In the genomic region with DNA sequence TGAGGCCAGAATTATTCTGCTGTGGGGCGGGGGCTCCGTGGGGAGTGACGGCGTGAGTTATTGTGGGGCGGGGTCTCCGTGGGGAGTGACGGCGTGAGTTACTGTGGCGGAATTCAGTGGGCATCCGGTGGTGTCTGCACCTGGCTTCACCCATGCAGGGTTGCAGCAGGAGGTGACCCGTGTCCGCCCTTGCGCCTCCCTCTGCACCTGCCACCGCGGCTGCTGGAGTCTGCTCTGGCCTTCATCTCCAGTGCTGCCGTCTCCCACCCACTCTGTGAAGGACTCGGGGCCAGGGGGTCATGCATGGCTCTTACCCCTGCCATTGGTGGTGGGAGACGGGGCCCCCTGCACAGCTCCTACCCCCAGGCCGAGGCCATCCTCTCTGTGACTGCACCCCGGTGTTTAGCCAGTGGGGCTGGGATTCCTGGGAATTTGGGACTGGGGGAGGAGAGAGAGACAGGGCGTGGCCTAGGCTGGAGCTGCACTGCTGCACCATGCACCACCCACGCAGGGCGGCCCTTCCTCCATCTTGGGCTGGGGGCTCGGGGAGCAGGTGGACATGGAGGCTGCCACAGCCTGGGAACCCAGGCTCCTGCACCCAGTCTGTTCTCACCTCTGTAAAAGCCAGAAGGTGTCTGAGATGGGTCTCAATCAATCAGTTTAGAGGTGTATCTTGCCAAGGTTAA, we compare ENCODE assay signal across 21 cellular contexts. TPM values are rescaled to one million over a fixed set of nuclear protein-coding genes. Genes with fewer than 3 reads are reported as not detected.
DNase-seq lines count a peak whose midpoint lies in the region; ATAC-seq, FAIRE-seq and TF ChIP-seq lines count a peak whose summit lies in the region.
"Had no signal": no experiment of that assay in that cellular context is flagged by ENCODE, and none has a peak within 500 bp of the region (broad histone marks: within the 10 kb centered on the region; RNA-seq: fewer than 3 reads in every experiment).

No MANE protein-coding gene starts in this region.

- H3K9me3 ChIP-seq in HepG2 (ENCODE audit: low read length) (no peaks in the 10 kb centered on the region), right lobe of liver (no peaks in the 10 kb centered on the region), OCI-LY7 (ENCODE audit: low read length) (no peaks in the 10 kb centered on the region), neuronal stem cell (replicated peaks in 1 of 2; ENCODE audit: control insufficient read depth in 2 of 2, insufficient read depth in 1 of 2, low read depth in 1 of 2, low read length in 2 of 2) (no peaks in the 10 kb centered on the region), A673 (ENCODE audit: low read depth, low read length, poor library complexity, severe bottlenecking) (no peaks in the 10 kb centered on the region)
- H3K9me3 ChIP-seq: A549, Caco-2 had no signal

- no peak overlapping the region for H2BK5ac ChIP-seq in neuronal stem cell (ENCODE audit: low read length)

- H2BK15ac ChIP-seq in neuronal stem cell (ENCODE audit: low read length) = no peak overlapping the region

- no peak overlapping the region for H3K14ac ChIP-seq in neuronal stem cell (ENCODE audit: low read length)

- H4K20me1 ChIP-seq in HepG2 (ENCODE audit: insufficient read depth, low read length) = no peaks in the 10 kb centered on the region
- no peaks in the 10 kb centered on the region for H4K20me1 ChIP-seq in OCI-LY7 (ENCODE audit: insufficient read depth, low read length)

- ATAC-seq in HepG2 (no peak), right lobe of liver (no peak), HG02588 (IDR thresholded peaks at IDR 0.05; ENCODE audit: unreplicated experiment) (no peak)
- ATAC-seq: A549, GM23338 had no signal

- H3K18ac ChIP-seq in neuronal stem cell (ENCODE audit: low read length) = no peak overlapping the region

- H2BK120ac ChIP-seq in neuronal stem cell (ENCODE audit: low read depth, low read length) = peak overlapping the region; percentile 17

- 20% methylated on average over 17 of the region's 24 CpGs for WGBS in HepG2 (ENCODE audit: low lambda C conversion rate)
- 73% methylated on average over 6 of the region's 24 CpGs for WGBS in right lobe of liver (ENCODE audit: insufficient coverage, low coverage, low lambda C conversion rate, missing lambda C conversion rate)
- WGBS in neuronal stem cell (ENCODE audit: extremely low coverage in 2 of 2, insufficient read length in 2 of 2, insufficient replicate concordance in 1 of 2), 2 donors = no CpG with 5 or more reads among the region's 24 CpGs

- no peak overlapping the region for H2BK12ac ChIP-seq in neuronal stem cell (ENCODE audit: low read length)

- no peak overlapping the region for H3K4ac ChIP-seq in neuronal stem cell (ENCODE audit: low read length)

- peaks cover 38 to 74% of the 10 kb centered on the region in 2 experiments for H3K27me3 ChIP-seq in HepG2 (ENCODE audit: control insufficient read depth in 1 of 2, insufficient read depth in 2 of 2, low read length in 2 of 2)
- H3K27me3 ChIP-seq in right lobe of liver = no peaks in the 10 kb centered on the region
- peaks cover 0 to 58% (median 0%) of the 10 kb centered on the region in 3 experiments for H3K27me3 ChIP-seq in neuronal stem cell (ENCODE audit: control insufficient read depth in 3 of 3, insufficient read depth in 3 of 3, low read depth in 1 of 3, low read length in 3 of 3)
- H3K27me3 ChIP-seq in A673 (replicated peaks; ENCODE audit: insufficient read depth, low read depth, low read length, poor library complexity) = no peaks in the 10 kb centered on the region

- no peak overlapping the region for H3K4me3 ChIP-seq in HepG2 (replicated peaks in 1 of 3; ENCODE audit: insufficient read depth in 1 of 3, low read depth in 2 of 3, low read length in 3 of 3)
- no peak overlapping the region for H3K4me3 ChIP-seq in right lobe of liver
- H3K4me3 ChIP-seq in OCI-LY7 (ENCODE audit: low read depth, low read length, poor library complexity, severe bottlenecking) = no peak overlapping the region
- no peak overlapping the region for H3K4me3 ChIP-seq in neuronal stem cell (ENCODE audit: low read length in 2 of 2)
- no peak overlapping the region for H3K4me3 ChIP-seq in A673 (ENCODE audit: low read depth, low read length, poor library complexity, severe bottlenecking)
- H3K4me3 ChIP-seq: A549, GM23338 had no signal

- no peaks in the 10 kb centered on the region for H3K36me3 ChIP-seq in HepG2 (replicated peaks in 1 of 2; ENCODE audit: control insufficient read depth in 1 of 2, insufficient read depth in 2 of 2, low read length in 2 of 2)
- no peaks in the 10 kb centered on the region for H3K36me3 ChIP-seq in right lobe of liver
- H3K36me3 ChIP-seq in OCI-LY7 (ENCODE audit: insufficient read depth, low read length) = no peaks in the 10 kb centered on the region
- H3K36me3 ChIP-seq in neuronal stem cell (replicated peaks in 1 of 2; ENCODE audit: control insufficient read depth in 2 of 2, insufficient read depth in 2 of 2, low read length in 2 of 2) = no peaks in the 10 kb centered on the region
- H3K36me3 ChIP-seq in A673 (ENCODE audit: insufficient read depth, low read length, poor library complexity, severe bottlenecking) = no peaks in the 10 kb centered on the region

- H2AK5ac ChIP-seq in neuronal stem cell (ENCODE audit: low read depth, low read length) = peak overlapping the region; percentile 61

- TF ChIP-seq EP300 in HepG2 (IDR thresholded peaks at IDR 0.05; ENCODE audit: low read depth in 2 of 2, low read length in 2 of 2) (no peak), HepG2 (CRISPR knock-in tag; IDR thresholded peaks at IDR 0.05; ENCODE audit: borderline replicate concordance) (no peak)

- H2AFZ ChIP-seq in HepG2 (ENCODE audit: low read length) (no peak overlapping the region), OCI-LY7 (ENCODE audit: low read length) (no peak overlapping the region), neuronal stem cell (ENCODE audit: low read length) (no peak overlapping the region)
- H2AFZ ChIP-seq: GM23338 had no signal

- H4K8ac ChIP-seq in neuronal stem cell (ENCODE audit: low read depth, low read length) = peak overlapping the region; percentile 17

- H3K9ac ChIP-seq in HepG2 (ENCODE audit: insufficient read depth, low read depth, low read length) (no peak overlapping the region), neuronal stem cell (ENCODE audit: low read depth, low read length, poor library complexity) (peak overlapping the region; percentile 12)

- H3K9me2 ChIP-seq in OCI-LY7 (ENCODE audit: insufficient read depth, low read length) = no peaks in the 10 kb centered on the region

- CTCF ChIA-PET in HepG2 (lab: Yijun Ruan, JAX; ENCODE audit: low intra/inter-chr PET ratio, low total read pairs) = no interaction called here
- CTCF ChIA-PET in OCI-LY7 (lab: Charles Lee; ENCODE audit: unreplicated experiment) = no interaction called here
- CTCF ChIA-PET in A673 (lab: Charles Lee) = no interaction called here

- H3K23ac ChIP-seq in neuronal stem cell (ENCODE audit: low read depth, low read length, poor library complexity) = no peak overlapping the region

- TF ChIP-seq RAD21 in HepG2 (CRISPR knock-in tag; IDR thresholded peaks at IDR 0.05) = no peak

- intact Hi-C loops in HepG2 (cut with micrococcal nuclease; ENCODE audit: unreplicated experiment) (no loop called here), right lobe of liver (cut with DNase I) (loop anchor here in 1 of 2 donors (10.0 kb wide), 1 partner anchor 53 kb away; a partner anchor contains a TSS), OCI-LY7 (cut with micrococcal nuclease; ENCODE audit: unreplicated experiment) (no loop called here), A673 (cut with micrococcal nuclease; ENCODE audit: unreplicated experiment) (no loop called here)

- H3K79me2 ChIP-seq in HepG2 (ENCODE audit: insufficient read depth, low read length) (no peaks in the 10 kb centered on the region), OCI-LY7 (ENCODE audit: insufficient read depth, low read depth, low read length) (no peaks in the 10 kb centered on the region)

- H3K4me2 ChIP-seq in HepG2 (ENCODE audit: low read depth, low read length) (no peak overlapping the region), OCI-LY7 (ENCODE audit: low read length) (no peak overlapping the region), neuronal stem cell (ENCODE audit: insufficient read depth, low read length, poor library complexity, severe bottlenecking) (no peak overlapping the region)
- H3K4me2 ChIP-seq: A549, GM23338 had no signal

- in situ Hi-C loops in HepG2 (cut with HindIII; ENCODE audit: extremely low pct_ligation_motif_present, low pct_unique_long_range_greater_than_20kb) = no loop called here

- H3K79me1 ChIP-seq in neuronal stem cell (ENCODE audit: low read depth, low read length) = peaks cover 2% of the 10 kb centered on the region

- no TSS peak for BruUV-seq in HepG2 (replicated peaks; lab: Mats Ljungman, UMichigan)
- no TSS peak for BruUV-seq in OCI-LY7 (replicated peaks; lab: Mats Ljungman, UMichigan)
- no TSS peak for BruUV-seq in A673 (replicated peaks; lab: Mats Ljungman, UMichigan)

- no peak for TF ChIP-seq POLR2A in HepG2 (IDR thresholded peaks at IDR 0.05; ENCODE audit: insufficient read depth in 1 of 2, low read depth in 2 of 2, low read length in 2 of 2)
- no peak for TF ChIP-seq POLR2A in right lobe of liver (IDR thresholded peaks at IDR 0.05)

- TF ChIP-seq CTCF in HepG2 (CRISPR knock-in tag; IDR thresholded peaks at IDR 0.05) = no peak
- TF ChIP-seq CTCF in right lobe of liver (IDR thresholded peaks at IDR 0.05) = no peak
- no peak for TF ChIP-seq CTCF in OCI-LY7 (conservative IDR thresholded peaks at IDR 0.05; ENCODE audit: low read length)
- TF ChIP-seq CTCF in A673 (conservative IDR thresholded peaks at IDR 0.05; ENCODE audit: low read depth, low read length) = no peak

- no peak overlapping the region for H3K27ac ChIP-seq in HepG2 (ENCODE audit: extremely low read length, insufficient read depth, low read length)
- no peak overlapping the region for H3K27ac ChIP-seq in right lobe of liver
- H3K27ac ChIP-seq in OCI-LY7 (ENCODE audit: low read depth, low read length, poor library complexity, severe bottlenecking) = no peak overlapping the region
- H3K27ac ChIP-seq in neuronal stem cell (replicated peaks; ENCODE audit: low read length) = no peak overlapping the region
- H3K27ac ChIP-seq in A673 (ENCODE audit: low read depth, low read length, poor library complexity, severe bottlenecking) = no peak overlapping the region
- H3K27ac ChIP-seq: 22Rv1, A549 had no signal

- H3K4me1 ChIP-seq in HepG2 (ENCODE audit: insufficient read depth, low read length) = no peaks in the 10 kb centered on the region
- no peaks in the 10 kb centered on the region for H3K4me1 ChIP-seq in right lobe of liver
- H3K4me1 ChIP-seq in OCI-LY7 (ENCODE audit: insufficient read depth, low read length, poor library complexity, severe bottlenecking) = peaks cover 4% of the 10 kb centered on the region
- H3K4me1 ChIP-seq in neuronal stem cell (ENCODE audit: control insufficient read depth in 2 of 2, insufficient read depth in 1 of 2, low read depth in 1 of 2, low read length in 2 of 2) = peaks cover 0 to 2% of the 10 kb centered on the region in 2 donors
- H3K4me1 ChIP-seq in A673 (ENCODE audit: insufficient read depth, low read length, poor library complexity, severe bottlenecking) = peaks cover 4% of the 10 kb centered on the region
- H3K4me1 ChIP-seq: A549, Caco-2 had no signal

- POLR2A ChIA-PET in HepG2 (lab: Yijun Ruan, JAX) (no interaction called here), OCI-LY7 (lab: Charles Lee) (no interaction called here), A673 (lab: Charles Lee; ENCODE audit: low non-redundant PET) (no interaction called here)

- no peak for FAIRE-seq in HepG2 (lab: Jason Lieb, UNC)
- FAIRE-seq: A549, D721Med, H54 had no signal

- DNase-seq in DMS53 (lab: John Stamatoyannopoulos, UW) = peak; percentile 46
- DNase-seq in DMS53 treated with DMSO at 0.1 percent for 48 hours (lab: John Stamatoyannopoulos, UW; ENCODE audit: unreplicated experiment) = no peak
- DNase-seq in HepG2 (ENCODE audit: low spot score) = no peak
- DNase-seq in right lobe of liver = no peak
- peak; percentile 29 for DNase-seq in OCI-LY7 (ENCODE audit: low spot score)
- DNase-seq in neuronal stem cell (ENCODE audit: low spot score) = no peak
- DNase-seq in A673 (ENCODE audit: low spot score) = no peak
- DNase-seq: C1 segment of cervical spinal cord; Caco-2; CD4-positive, CD25-positive, alpha-beta regulatory T cell; CD8-positive, alpha-beta memory T cell; GF-D8; HCEC 1CT; HFFc6 had no signal

- H4K91ac ChIP-seq in neuronal stem cell (ENCODE audit: low read depth, low read length, poor library complexity) = no peak overlapping the region

RNA-seq across cellular contexts. Expression of a gene that starts 1.2 kb away (rescaled TPM):
- total RNA-seq in HepG2 (2016; rRNA removed; fragmentation: Illumina TruSeq; extraction: Trizol) (not detected in 2 replicates), right lobe of liver (under 1 TPM in 1 of 6 experiments, not detected in 5; 0.37 TPM), OCI-LY7 (2022) (0.38 TPM in 1 of 2 replicates, not detected in the other), A673 (2021) (not detected in 2 replicates)
- not detected in 2 replicates for total RNA-seq in HepG2 (2016; cell fraction: cytosol; rRNA removed; fragmentation: Illumina TruSeq; extraction: Trizol; ENCODE audit: low read depth)
- not detected in 2 replicates for total RNA-seq in HepG2 (2016; cell fraction: insoluble cytoplasmic fraction; rRNA removed; fragmentation: Illumina TruSeq; extraction: Trizol)
- total RNA-seq in HepG2 (2016; cell fraction: membrane; rRNA removed; fragmentation: Illumina TruSeq; extraction: Trizol) = not detected in 2 replicates
- total RNA-seq in HepG2 (2016; cell fraction: nucleus; rRNA removed; fragmentation: Illumina TruSeq; extraction: Trizol) = not detected in 2 replicates
- not detected in 2 replicates for polyA plus RNA-seq in HepG2 (2011; rRNA removed)
- polyA plus RNA-seq in HepG2 (2011; cell fraction: cytosol; rRNA removed) = not detected in 2 replicates
- polyA plus RNA-seq in HepG2 (2011; cell fraction: nucleus; rRNA removed) = not detected in 2 replicates
- polyA plus RNA-seq in HepG2 (2012) = not detected in 2 replicates
- polyA plus RNA-seq in HepG2 (2016; cell fraction: cytosol; fragmentation: Illumina TruSeq; extraction: Trizol; ENCODE audit: low read depth) = not detected in 2 replicates
- not detected in 2 replicates for polyA plus RNA-seq in HepG2 (2016; cell fraction: insoluble cytoplasmic fraction; fragmentation: Illumina TruSeq; extraction: Trizol; ENCODE audit: low read depth)
- not detected in 2 replicates for polyA plus RNA-seq in HepG2 (2016; cell fraction: membrane; fragmentation: Illumina TruSeq; extraction: Trizol; ENCODE audit: low read depth)
- not detected in 2 replicates for polyA plus RNA-seq in HepG2 (2016; cell fraction: nucleus; fragmentation: Illumina TruSeq; extraction: Trizol; ENCODE audit: insufficient read depth, low read depth)
- polyA minus RNA-seq in HepG2 (2011; rRNA and poly(A)+ RNA removed; ENCODE audit: low replicate concordance) = not detected in 2 replicates
- polyA minus RNA-seq in HepG2 (2011; cell fraction: cytosol; rRNA and poly(A)+ RNA removed) = not detected in 2 replicates
- polyA minus RNA-seq in HepG2 (2011; cell fraction: nucleus; rRNA and poly(A)+ RNA removed) = not detected in 2 replicates
- total RNA-seq in OCI-LY7 (2014; rRNA removed; shearing (Covaris generic)) = not detected in 2 replicates
- polyA plus RNA-seq in neuronal stem cell (2013, experiment 1 of 2) = not detected
- not detected for polyA plus RNA-seq in neuronal stem cell (2013, experiment 2 of 2)
- total RNA-seq: Caco-2; CD4-positive, CD25-positive, alpha-beta regulatory T cell; CD8-positive, alpha-beta memory T cell; GM23338; HFFc6 had no signal
- polyA plus RNA-seq: A549; AG04450; CD4-positive, CD25-positive, alpha-beta regulatory T cell; CD8-positive, alpha-beta memory T cell; GM23338 had no signal

RNA-seq across cellular contexts. Expression of a gene that starts 10.8 kb away (rescaled TPM):
- total RNA-seq in HepG2 (2016; rRNA removed; fragmentation: Illumina TruSeq; extraction: Trizol) (107 and 158 TPM in 2 replicates), right lobe of liver (10 to 100 TPM; 15.1 to 25.5 (median 20.1) TPM), OCI-LY7 (2022) (34.2 and 44.9 TPM in 2 replicates), A673 (2021) (89.9 and 98.6 TPM in 2 replicates)
- total RNA-seq in HepG2 (2016; cell fraction: cytosol; rRNA removed; fragmentation: Illumina TruSeq; extraction: Trizol; ENCODE audit: low read depth) = 39.7 and 49.5 TPM in 2 replicates
- total RNA-seq in HepG2 (2016; cell fraction: insoluble cytoplasmic fraction; rRNA removed; fragmentation: Illumina TruSeq; extraction: Trizol) = 117 and 161 TPM in 2 replicates
- 55.4 and 64.8 TPM in 2 replicates for total RNA-seq in HepG2 (2016; cell fraction: membrane; rRNA removed; fragmentation: Illumina TruSeq; extraction: Trizol)
- total RNA-seq in HepG2 (2016; cell fraction: nucleus; rRNA removed; fragmentation: Illumina TruSeq; extraction: Trizol) = 54.9 and 68.3 TPM in 2 replicates
- polyA plus RNA-seq in HepG2 (2011; rRNA removed) = 94.9 and 96.3 TPM in 2 replicates
- polyA plus RNA-seq in HepG2 (2011; cell fraction: cytosol; rRNA removed) = 49.7 and 65.0 TPM in 2 replicates
- polyA plus RNA-seq in HepG2 (2011; cell fraction: nucleus; rRNA removed) = 60.0 and 63.3 TPM in 2 replicates
- polyA plus RNA-seq in HepG2 (2012) = 72.5 and 94.4 TPM in 2 replicates
- 51.9 and 69.2 TPM in 2 replicates for polyA plus RNA-seq in HepG2 (2016; cell fraction: cytosol; fragmentation: Illumina TruSeq; extraction: Trizol; ENCODE audit: low read depth)
- polyA plus RNA-seq in HepG2 (2016; cell fraction: insoluble cytoplasmic fraction; fragmentation: Illumina TruSeq; extraction: Trizol; ENCODE audit: low read depth) = 217 and 222 TPM in 2 replicates
- polyA plus RNA-seq in HepG2 (2016; cell fraction: membrane; fragmentation: Illumina TruSeq; extraction: Trizol; ENCODE audit: low read depth) = 75.4 and 76.3 TPM in 2 replicates
- 124 and 134 TPM in 2 replicates for polyA plus RNA-seq in HepG2 (2016; cell fraction: nucleus; fragmentation: Illumina TruSeq; extraction: Trizol; ENCODE audit: insufficient read depth, low read depth)
- 63.0 and 105 TPM in 2 replicates for polyA minus RNA-seq in HepG2 (2011; rRNA and poly(A)+ RNA removed; ENCODE audit: low replicate concordance)
- polyA minus RNA-seq in HepG2 (2011; cell fraction: cytosol; rRNA and poly(A)+ RNA removed) = 10.9 and 13.1 TPM in 2 replicates
- polyA minus RNA-seq in HepG2 (2011; cell fraction: nucleus; rRNA and poly(A)+ RNA removed) = 45.4 and 54.3 TPM in 2 replicates
- 27.3 and 27.6 TPM in 2 replicates for total RNA-seq in OCI-LY7 (2014; rRNA removed; shearing (Covaris generic))
- 57.0 TPM for polyA plus RNA-seq in neuronal stem cell (2013, experiment 1 of 2)
- 58.2 TPM for polyA plus RNA-seq in neuronal stem cell (2013, experiment 2 of 2)

RNA-seq across cellular contexts. Expression of a gene that starts 11.0 kb away (rescaled TPM):
- total RNA-seq in HepG2 (2016; rRNA removed; fragmentation: Illumina TruSeq; extraction: Trizol) (2.8 and 9.2 TPM in 2 replicates), right lobe of liver (10 to 100 TPM in 5 of 6 experiments, 1 to 10 TPM in 1; 9.2 to 20.6 (median 16.5) TPM), OCI-LY7 (2022) (44.7 and 49.0 TPM in 2 replicates), A673 (2021) (54.8 and 60.6 TPM in 2 replicates)
- total RNA-seq in HepG2 (2016; cell fraction: cytosol; rRNA removed; fragmentation: Illumina TruSeq; extraction: Trizol; ENCODE audit: low read depth) = 3.6 and 3.7 TPM in 2 replicates
- total RNA-seq in HepG2 (2016; cell fraction: insoluble cytoplasmic fraction; rRNA removed; fragmentation: Illumina TruSeq; extraction: Trizol) = 2.6 and 11.0 TPM in 2 replicates
- total RNA-seq in HepG2 (2016; cell fraction: membrane; rRNA removed; fragmentation: Illumina TruSeq; extraction: Trizol) = 4.2 and 5.1 TPM in 2 replicates
- total RNA-seq in HepG2 (2016; cell fraction: nucleus; rRNA removed; fragmentation: Illumina TruSeq; extraction: Trizol) = 12.2 and 14.1 TPM in 2 replicates
- polyA plus RNA-seq in HepG2 (2011; rRNA removed) = 9.5 and 9.8 TPM in 2 replicates
- polyA plus RNA-seq in HepG2 (2011; cell fraction: cytosol; rRNA removed) = 7.1 and 10.3 TPM in 2 replicates
- 30.6 and 39.2 TPM in 2 replicates for polyA plus RNA-seq in HepG2 (2011; cell fraction: nucleus; rRNA removed)
- 8.2 and 13.0 TPM in 2 replicates for polyA plus RNA-seq in HepG2 (2012)
- polyA plus RNA-seq in HepG2 (2016; cell fraction: cytosol; fragmentation: Illumina TruSeq; extraction: Trizol; ENCODE audit: low read depth) = 2.4 and 2.8 TPM in 2 replicates
- polyA plus RNA-seq in HepG2 (2016; cell fraction: insoluble cytoplasmic fraction; fragmentation: Illumina TruSeq; extraction: Trizol; ENCODE audit: low read depth) = 4.4 and 4.7 TPM in 2 replicates
- polyA plus RNA-seq in HepG2 (2016; cell fraction: membrane; fragmentation: Illumina TruSeq; extraction: Trizol; ENCODE audit: low read depth) = 4.1 and 4.7 TPM in 2 replicates
- polyA plus RNA-seq in HepG2 (2016; cell fraction: nucleus; fragmentation: Illumina TruSeq; extraction: Trizol; ENCODE audit: insufficient read depth, low read depth) = 27.3 and 29.9 TPM in 2 replicates
- 11.5 and 13.9 TPM in 2 replicates for polyA minus RNA-seq in HepG2 (2011; rRNA and poly(A)+ RNA removed; ENCODE audit: low replicate concordance)
- 5.2 and 6.1 TPM in 2 replicates for polyA minus RNA-seq in HepG2 (2011; cell fraction: cytosol; rRNA and poly(A)+ RNA removed)
- 13.4 and 18.0 TPM in 2 replicates for polyA minus RNA-seq in HepG2 (2011; cell fraction: nucleus; rRNA and poly(A)+ RNA removed)
- total RNA-seq in OCI-LY7 (2014; rRNA removed; shearing (Covaris generic)) = 17.2 and 18.5 TPM in 2 replicates
- 9.6 TPM for polyA plus RNA-seq in neuronal stem cell (2013, experiment 1 of 2)
- polyA plus RNA-seq in neuronal stem cell (2013, experiment 2 of 2) = 9.1 TPM

RNA-seq across cellular contexts. Expression of a gene that starts 56.0 kb away (rescaled TPM):
- total RNA-seq in HepG2 (2016; rRNA removed; fragmentation: Illumina TruSeq; extraction: Trizol) = 242 and 274 TPM in 2 replicates
- 163 and 167 TPM in 2 replicates for total RNA-seq in HepG2 (2016; cell fraction: cytosol; rRNA removed; fragmentation: Illumina TruSeq; extraction: Trizol; ENCODE audit: low read depth)
- total RNA-seq in HepG2 (2016; cell fraction: insoluble cytoplasmic fraction; rRNA removed; fragmentation: Illumina TruSeq; extraction: Trizol) = 238 and 275 TPM in 2 replicates
- 188 and 208 TPM in 2 replicates for total RNA-seq in HepG2 (2016; cell fraction: membrane; rRNA removed; fragmentation: Illumina TruSeq; extraction: Trizol)
- 99.7 and 110 TPM in 2 replicates for total RNA-seq in HepG2 (2016; cell fraction: nucleus; rRNA removed; fragmentation: Illumina TruSeq; extraction: Trizol)
- polyA plus RNA-seq in HepG2 (2011; rRNA removed) = 155 and 210 TPM in 2 replicates
- 94.2 and 153 TPM in 2 replicates for polyA plus RNA-seq in HepG2 (2011; cell fraction: cytosol; rRNA removed)
- 101 and 126 TPM in 2 replicates for polyA plus RNA-seq in HepG2 (2011; cell fraction: nucleus; rRNA removed)
- 136 and 175 TPM in 2 replicates for polyA plus RNA-seq in HepG2 (2012)
- polyA plus RNA-seq in HepG2 (2016; cell fraction: cytosol; fragmentation: Illumina TruSeq; extraction: Trizol; ENCODE audit: low read depth) = 172 and 184 TPM in 2 replicates
- polyA plus RNA-seq in HepG2 (2016; cell fraction: insoluble cytoplasmic fraction; fragmentation: Illumina TruSeq; extraction: Trizol; ENCODE audit: low read depth) = 339 and 349 TPM in 2 replicates
- 196 and 203 TPM in 2 replicates for polyA plus RNA-seq in HepG2 (2016; cell fraction: membrane; fragmentation: Illumina TruSeq; extraction: Trizol; ENCODE audit: low read depth)
- 192 and 201 TPM in 2 replicates for polyA plus RNA-seq in HepG2 (2016; cell fraction: nucleus; fragmentation: Illumina TruSeq; extraction: Trizol; ENCODE audit: insufficient read depth, low read depth)
- 83.2 and 86.7 TPM in 2 replicates for polyA minus RNA-seq in HepG2 (2011; rRNA and poly(A)+ RNA removed; ENCODE audit: low replicate concordance)
- 75.3 and 84.8 TPM in 2 replicates for polyA minus RNA-seq in HepG2 (2011; cell fraction: cytosol; rRNA and poly(A)+ RNA removed)
- polyA minus RNA-seq in HepG2 (2011; cell fraction: nucleus; rRNA and poly(A)+ RNA removed) = 35.7 and 49.8 TPM in 2 replicates
- total RNA-seq in right lobe of liver = 100 to 1,000 TPM in 2 of 6 experiments, 10 to 100 TPM in 4; 61.4 to 120 (median 74.1) TPM
- total RNA-seq in OCI-LY7 (2014; rRNA removed; shearing (Covaris generic)) = 168 and 216 TPM in 2 replicates
- total RNA-seq in OCI-LY7 (2022) = 118 and 151 TPM in 2 replicates
- polyA plus RNA-seq in neuronal stem cell (2013, experiment 1 of 2) = 146 TPM
- polyA plus RNA-seq in neuronal stem cell (2013, experiment 2 of 2) = 150 TPM
- total RNA-seq in A673 (2021) = 129 and 134 TPM in 2 replicates

Comparison
In these comparisons a context has a peak if more than half of its experiments do, and no peak if none do; other contexts are left out.
1. DNase-seq: peak in DMS53 (single experiment) and OCI-LY7 (single experiment); none in DMS53 treated with DMSO at 0.1 percent for 48 hours (single experiment), HepG2 (single experiment), right lobe of liver (0 of 3), neuronal stem cell (single experiment) and A673 (single experiment).